Comparison of ENCODE assay signal across 1 cellular context in the genomic region with DNA sequence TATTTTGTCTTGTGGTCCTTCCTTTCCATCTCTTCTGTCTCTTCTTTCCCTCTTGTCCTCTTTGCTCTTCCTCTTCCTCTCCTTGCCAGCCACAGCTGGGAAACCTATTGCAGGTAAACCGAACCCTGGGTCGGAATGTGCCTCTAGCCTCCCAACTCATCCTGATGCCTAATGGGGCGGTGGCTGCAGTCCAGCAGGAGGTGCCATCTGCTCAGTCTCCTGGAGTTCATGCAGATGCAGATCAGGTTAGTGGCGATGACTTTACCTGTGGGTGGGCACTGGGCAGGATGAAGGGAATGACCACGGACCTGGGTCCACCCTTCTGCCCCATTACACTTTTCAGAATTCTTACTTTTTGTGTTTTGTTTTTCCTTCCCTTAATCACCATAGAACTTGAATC.
TF ChIP-seq lines count a peak whose summit lies in the region.

No MANE protein-coding gene starts in this region.

TF ChIP-seq in K562, 482 proteins besides CTCF, POLR2A, EP300 and RAD21:
- TF ChIP-seq HNRNPK (IDR thresholded peaks at IDR 0.05; ENCODE audit: low read depth, low read length, poor library complexity, severe bottlenecking), result no peak
- TF ChIP-seq, protein P1, sequence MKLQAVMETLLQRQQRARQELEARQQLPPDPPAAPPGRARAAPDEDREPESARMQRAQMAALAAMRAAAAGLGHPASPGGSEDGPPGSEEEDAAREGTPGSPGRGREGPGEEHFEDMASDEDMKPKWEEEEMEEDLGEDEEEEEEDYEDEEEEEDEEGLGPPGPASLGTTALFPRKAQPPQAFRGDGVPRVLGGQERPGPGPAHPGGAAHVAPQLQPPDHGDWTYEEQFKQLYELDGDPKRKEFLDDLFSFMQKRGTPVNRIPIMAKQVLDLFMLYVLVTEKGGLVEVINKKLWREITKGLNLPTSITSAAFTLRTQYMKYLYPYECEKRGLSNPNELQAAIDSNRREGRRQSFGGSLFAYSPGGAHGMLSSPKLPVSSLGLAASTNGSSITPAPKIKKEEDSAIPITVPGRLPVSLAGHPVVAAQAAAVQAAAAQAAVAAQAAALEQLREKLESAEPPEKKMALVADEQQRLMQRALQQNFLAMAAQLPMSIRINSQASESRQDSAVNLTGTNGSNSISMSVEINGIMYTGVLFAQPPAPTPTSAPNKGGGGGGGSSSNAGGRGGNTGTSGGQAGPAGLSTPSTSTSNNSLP (IDR thresholded peaks at IDR 0.05; ENCODE audit: borderline replicate concordance, low read depth, low read length), result no peak
- TF ChIP-seq KDM5B (IDR thresholded peaks at IDR 0.05; ENCODE audit: insufficient replicate concordance, low read depth, low read length), result no peak
- TF ChIP-seq ZBTB7A (IDR thresholded peaks at IDR 0.05; ENCODE audit: borderline replicate concordance, control insufficient read depth, low read depth, low read length), result no peak
- TF ChIP-seq ZBTB34 (CRISPR knock-in tag; IDR thresholded peaks at IDR 0.05), result no peak
- no peak for TF ChIP-seq ZNF444 (CRISPR knock-in tag; IDR thresholded peaks at IDR 0.05)
- TF ChIP-seq ERF (CRISPR knock-in tag; IDR thresholded peaks at IDR 0.05), result no peak
- no peak for TF ChIP-seq BRF2 (IDR thresholded peaks at IDR 0.05; ENCODE audit: borderline replicate concordance, insufficient read depth, insufficient read length)
- no peak for TF ChIP-seq HDAC3 (IDR thresholded peaks at IDR 0.05; ENCODE audit: borderline replicate concordance, partially characterized antibody)
TF ChIP-seq in K562: peak in this region for 0.
